Comparison of ENCODE assay signal across 23 cellular contexts in genomic region chr2:129374452-129374851, GRCh38.
"Had no signal": no experiment of that assay in that cellular context is flagged by ENCODE, and none has a peak within 500 bp of the region (broad histone marks: within the 10 kb centered on the region; RNA-seq: fewer than 3 reads in every experiment).

No MANE protein-coding gene starts in this region.

- H3K36me3 Mint-ChIP-seq: IgD-negative memory B cell had no signal

- DNase-seq: Kasumi-1, MM.1S, NCI-H1092 treated with DMSO at 0.1 percent for 48 hours, NCI-H1436, NCI-H187, NCI-H2029, NCI-H2081 treated with DMSO at 0.1 percent for 48 hours, NCI-H2171, NCI-H226, NCI-H446, NCI-H510A, NCI-H524 treated with DMSO at 0.1 percent for 48 hours, NCI-H69, NCI-H774, Right ventricle myocardium superior, RPMI8226, SIG-M5 had no signal

- H3K9ac ChIP-seq: KMS-11 had no signal

- H3K27me3 ChIP-seq: SJSA1 had no signal

- H3K4me1 ChIP-seq: SJSA1 had no signal

- H3K4me2 ChIP-seq: KMS-11 had no signal

- ATAC-seq: K562 had no signal

- H3K9me3 Mint-ChIP-seq: IgD-negative memory B cell had no signal

- H3K36me3 ChIP-seq: SJSA1 had no signal

- H3K4me3 ChIP-seq: K562, SJSA1, SK-N-MC had no signal

- H3K9me3 ChIP-seq: SJSA1 had no signal

- H3K27ac ChIP-seq: HL-60, KMS-11, SJSA1, SK-N-MC had no signal
